ENCODE assay signal across 8 cellular contexts in the genomic region with DNA sequence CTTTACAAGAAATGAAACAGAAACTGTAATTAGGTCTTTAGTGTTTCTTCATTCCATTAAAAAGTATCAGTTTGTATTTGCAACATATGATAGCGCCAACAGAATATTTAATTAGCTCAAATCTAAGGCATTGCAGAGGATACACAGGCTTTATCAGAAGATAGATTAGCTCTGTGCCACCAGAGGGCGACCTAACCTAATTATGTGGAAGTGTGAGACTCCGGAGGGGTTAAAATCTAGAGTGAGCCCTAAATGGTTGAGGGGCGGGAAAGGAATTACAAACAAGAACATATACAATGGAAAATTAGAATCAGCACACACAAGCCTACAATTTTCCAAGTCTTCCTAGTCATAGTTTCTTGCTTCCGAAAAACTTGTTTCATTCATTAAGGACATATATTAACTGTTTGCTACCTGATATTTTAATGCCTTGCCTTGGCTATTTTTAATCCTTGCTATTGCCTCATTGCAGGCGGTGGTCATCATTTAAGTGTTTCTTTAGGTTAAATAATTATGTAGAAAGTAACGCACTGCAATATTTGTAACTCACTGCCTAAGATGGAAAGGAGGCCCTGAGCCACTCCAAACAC. TPM values are rescaled to one million over a fixed set of nuclear protein-coding genes. Genes with fewer than 3 reads are reported as not detected.
DNase-seq lines count a peak whose midpoint lies in the region; ATAC-seq lines count a peak whose summit lies in the region.

No MANE protein-coding gene starts in this region.

- peak; percentile 52 for ATAC-seq in HG02678 (IDR thresholded peaks at IDR 0.05; ENCODE audit: unreplicated experiment)
- peak; percentile 71 for ATAC-seq in left ventricle myocardium superior
- ATAC-seq in GM21381 (IDR thresholded peaks at IDR 0.05; ENCODE audit: unreplicated experiment) = no peak

- DNase-seq in COR-L47 (lab: John Stamatoyannopoulos, UW) (peak; percentile 62), NCI-H82 treated with DMSO at 0.1 percent for 48 hours (lab: John Stamatoyannopoulos, UW; ENCODE audit: unreplicated experiment) (peak; percentile 29), left ventricle myocardium superior (peak; percentile 42), UCSD-AML1 (lab: John Stamatoyannopoulos, UW; ENCODE audit: unreplicated experiment) (no peak)
- peak; percentile 32 for DNase-seq in activated naive CD4-positive, alpha-beta T cell treated with Interleukin-2 at 50 U/mL for 16 hours
- peak; percentile 41 for DNase-seq in stimulated activated CD4-positive, alpha-beta T cell treated with anti-CD3 and anti-CD28 coated beads, Interleukin-12 subunit alpha, Interleukin-12 subunit beta, amount 100 ng/mL, for 4 hours

- intact Hi-C loops in left ventricle myocardium superior (cut with micrococcal nuclease) = loop anchor here (10.0 kb wide), 1 partner anchor 402 kb away; no protein-coding TSS in a partner anchor

RNA-seq across cellular contexts. Expression of a gene that starts 18.0 kb away (rescaled TPM):
- total RNA-seq in left ventricle myocardium superior = 0.02 TPM
